8 cellular contexts compared by ENCODE assay signal in the genomic region with DNA sequence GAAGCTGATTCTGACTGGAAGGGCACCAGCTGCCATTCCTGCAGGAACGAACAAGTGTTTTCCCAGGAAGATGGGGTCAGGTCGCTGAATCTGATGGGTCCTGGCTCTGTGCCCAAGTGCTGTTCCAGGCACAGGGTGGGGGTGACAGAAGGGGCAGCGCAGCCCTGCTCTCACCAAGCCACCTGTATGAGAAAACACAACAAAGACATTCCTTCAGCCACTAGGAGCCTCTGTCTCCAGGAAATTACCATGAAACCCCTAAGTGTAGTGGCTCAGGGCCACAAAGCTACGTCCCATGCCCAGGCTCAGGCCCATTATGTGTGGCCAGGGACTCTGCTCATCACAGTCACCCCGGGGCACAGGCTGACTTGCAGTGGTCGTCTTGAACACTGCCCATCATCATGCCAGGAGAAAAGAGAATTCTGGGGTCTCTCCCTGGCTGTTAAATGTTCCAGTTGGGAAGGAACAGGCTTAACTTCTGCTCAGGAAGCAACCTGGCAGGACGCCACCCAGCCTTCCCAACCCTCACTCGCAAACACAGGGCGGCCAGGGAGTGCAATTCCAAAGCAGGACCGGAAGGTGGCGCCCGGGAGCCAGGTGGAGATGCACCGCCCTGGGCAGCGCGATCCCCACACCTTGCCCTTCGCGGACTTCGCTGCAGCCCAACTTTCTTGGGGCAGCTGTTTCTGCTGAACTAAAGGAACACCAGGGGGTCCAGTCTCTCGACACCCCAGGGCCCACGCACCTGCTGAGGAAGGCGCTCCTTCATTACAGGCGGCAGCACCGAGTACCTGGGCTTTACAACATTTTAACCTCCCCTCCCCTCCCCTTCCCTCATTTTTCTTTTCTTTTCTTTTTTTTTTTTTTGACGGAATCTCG. TPM values are rescaled to one million over a fixed set of nuclear protein-coding genes. Genes with fewer than 3 reads are reported as not detected.
DNase-seq lines count a peak whose midpoint lies in the region; ATAC-seq, FAIRE-seq and TF ChIP-seq lines count a peak whose summit lies in the region.

No MANE protein-coding gene starts in this region.

- no CpG with 5 or more reads among the region's 25 CpGs for WGBS in H9 (ENCODE audit: extremely low coverage, insufficient read length, low lambda C conversion rate)
- WGBS in sigmoid colon, 2 donors: 12 to 19% methylated on average over 25 of the region's 25 CpGs

- H3K36me3 Mint-ChIP-seq in H9 (ENCODE audit: insufficient read depth in 1 of 3, low read depth in 3 of 3) (no peaks in the 10 kb centered on the region), astrocyte (ENCODE audit: low read depth, unreplicated experiment) (no peaks in the 10 kb centered on the region)
- H3K36me3 Mint-ChIP-seq in T-helper 2 cell treated with Interferon-gamma antibody and Interleukin-4, amounts not matched to agents 5 μg/mL and 100 μg/mL, for 36 hours (ENCODE audit: low read depth): no peaks in the 10 kb centered on the region

- no peak for ATAC-seq in GM18870 (IDR thresholded peaks at IDR 0.05; ENCODE audit: unreplicated experiment)

- H3K4me2 ChIP-seq in H9 (ENCODE audit: insufficient read depth, insufficient read length, low read length) (peak overlapping the region; percentile 11), astrocyte (ENCODE audit: low read length) (peak overlapping the region; percentile 41)

- H2BK15ac ChIP-seq in H9 (ENCODE audit: low read depth, low read length): no peak overlapping the region

- H3K9ac ChIP-seq in H9 (ENCODE audit: extremely low read depth, insufficient read length, low read length): no peak overlapping the region
- no peak overlapping the region for H3K9ac ChIP-seq in astrocyte (ENCODE audit: low read length)

- no peak overlapping the region for H2BK20ac ChIP-seq in H9 (ENCODE audit: low read depth, low read length, poor library complexity, severe bottlenecking)

- H3K4ac ChIP-seq in H9 (ENCODE audit: low read depth, low read length): no peak overlapping the region

- H3K23me2 ChIP-seq in H9 (ENCODE audit: insufficient read length, low read depth, low read length, poor library complexity, severe bottlenecking): no peaks in the 10 kb centered on the region

- H3K9me3 ChIP-seq in H9 (ENCODE audit: control insufficient read depth, low read depth, low read length): no peaks in the 10 kb centered on the region
- H3K9me3 ChIP-seq in astrocyte (ENCODE audit: insufficient read depth, low read depth, low read length): no peaks in the 10 kb centered on the region
- no peaks in the 10 kb centered on the region for H3K9me3 ChIP-seq in sigmoid colon

- H3K4me3 ChIP-seq in astrocyte (ENCODE audit: insufficient read depth, low read depth, low read length): no peak overlapping the region
- H3K4me3 ChIP-seq in sigmoid colon: no peak overlapping the region

- H3K27me3 Mint-ChIP-seq in H9 (ENCODE audit: low read depth): peaks cover 25% of the 10 kb centered on the region
- H3K27me3 Mint-ChIP-seq in T-helper 2 cell treated with Interferon-gamma antibody and Interleukin-4, amounts not matched to agents 5 μg/mL and 100 μg/mL, for 36 hours (ENCODE audit: low read depth): peaks cover 2% of the 10 kb centered on the region
- peaks cover 18% of the 10 kb centered on the region for H3K27me3 Mint-ChIP-seq in astrocyte (ENCODE audit: low read depth, unreplicated experiment)

- H4K20me1 ChIP-seq in H9 (ENCODE audit: control insufficient read depth, insufficient read depth, insufficient read length): no peaks in the 10 kb centered on the region
- no peaks in the 10 kb centered on the region for H4K20me1 ChIP-seq in astrocyte (ENCODE audit: insufficient read depth, low read length)

- no peak overlapping the region for H3K18ac ChIP-seq in H9 (ENCODE audit: insufficient read length, low read depth, low read length)

- peak overlapping the region in 1 of 2 experiments; percentile 11; a peak in 2 of 5 replicates for H3K4me3 Mint-ChIP-seq in H9
- H3K4me3 Mint-ChIP-seq in T-helper 2 cell treated with Interferon-gamma antibody and Interleukin-4, amounts not matched to agents 5 μg/mL and 100 μg/mL, for 36 hours: no peak overlapping the region
- no peak overlapping the region for H3K4me3 Mint-ChIP-seq in astrocyte (ENCODE audit: unreplicated experiment)

- H3K79me2 ChIP-seq in H9 (ENCODE audit: insufficient read depth, low read length) (no peaks in the 10 kb centered on the region), astrocyte (ENCODE audit: insufficient read depth, low read length) (no peaks in the 10 kb centered on the region)

- no peak overlapping the region for H3T11ph ChIP-seq in H9 (ENCODE audit: low read length)

- no peak overlapping the region for H2BK120ac ChIP-seq in H9 (ENCODE audit: low read depth, low read length, poor library complexity, severe bottlenecking)

- no peak for FAIRE-seq in astrocyte (lab: Jason Lieb, UNC)

- TF ChIP-seq EP300 in sigmoid colon (IDR thresholded peaks at IDR 0.05): no peak

- no peak overlapping the region for H2BK12ac ChIP-seq in H9 (ENCODE audit: insufficient read length, low read depth, low read length)

- no peaks in the 10 kb centered on the region for H3K4me1 ChIP-seq in H9 (ENCODE audit: insufficient read depth, low read length)
- peaks cover 3% of the 10 kb centered on the region for H3K4me1 ChIP-seq in astrocyte (ENCODE audit: insufficient read depth, low read length)
- peaks cover 0 to 12% (median 8%) of the 10 kb centered on the region in 4 donors for H3K4me1 ChIP-seq in sigmoid colon

- no peak overlapping the region for H4K5ac ChIP-seq in H9 (ENCODE audit: insufficient read length, low read depth, low read length)

- TF ChIP-seq CTCF in H9 (conservative IDR thresholded peaks at IDR 0.05): peak; percentile 99
- TF ChIP-seq CTCF in astrocyte (IDR thresholded peaks at IDR 0.05; ENCODE audit: insufficient read depth, low read depth, low read length): peak; percentile 90
- TF ChIP-seq CTCF in sigmoid colon (IDR thresholded peaks at IDR 0.05): peak; percentile 72 to 98 (median 92)

- no peak overlapping the region for H2AK5ac ChIP-seq in H9 (ENCODE audit: insufficient read length, low read length)

- H3K9me3 Mint-ChIP-seq in H9: no peaks in the 10 kb centered on the region; a peak in 1 of 5 replicates
- no peaks in the 10 kb centered on the region for H3K9me3 Mint-ChIP-seq in T-helper 2 cell treated with Interferon-gamma antibody and Interleukin-4, amounts not matched to agents 5 μg/mL and 100 μg/mL, for 36 hours
- peaks cover 2% of the 10 kb centered on the region for H3K9me3 Mint-ChIP-seq in astrocyte (ENCODE audit: unreplicated experiment)

- no peak for TF ChIP-seq POLR2A in sigmoid colon (IDR thresholded peaks at IDR 0.05)

- no peak overlapping the region for H3K27ac Mint-ChIP-seq in H9
- H3K27ac Mint-ChIP-seq in T-helper 2 cell treated with Interferon-gamma antibody and Interleukin-4, amounts not matched to agents 5 μg/mL and 100 μg/mL, for 36 hours: no peak overlapping the region
- no peak overlapping the region for H3K27ac Mint-ChIP-seq in astrocyte (ENCODE audit: unreplicated experiment)

- H3K27ac ChIP-seq in H9 (ENCODE audit: insufficient read length, low read depth, low read length) (no peak overlapping the region), astrocyte (ENCODE audit: low read depth, low read length) (no peak overlapping the region), sigmoid colon (peak overlapping the region in 1 of 4 donors; percentile 9)

- no peak overlapping the region for H3K14ac ChIP-seq in H9 (ENCODE audit: insufficient read depth, low read length)

- no peak overlapping the region for H3K56ac ChIP-seq in H9 (ENCODE audit: insufficient read length, low read depth, low read length)

- no peaks in the 10 kb centered on the region for H3K79me1 ChIP-seq in H9 (ENCODE audit: insufficient read depth, low read depth, low read length, poor library complexity, severe bottlenecking)

- intact Hi-C loops in sigmoid colon (cut with DNase I): loop anchor here (2.0 kb wide), 1 partner anchor 28 kb away; no protein-coding TSS in a partner anchor

- H2AFZ ChIP-seq in H9 (ENCODE audit: low read length) (no peak overlapping the region), astrocyte (ENCODE audit: low read depth, low read length) (no peak overlapping the region)

- H3K36me3 ChIP-seq in astrocyte (ENCODE audit: insufficient read depth, low read length) (no peaks in the 10 kb centered on the region), sigmoid colon (no peaks in the 10 kb centered on the region)

- H3K4me1 Mint-ChIP-seq in H9: peaks cover 0 to 4% of the 10 kb centered on the region in 2 experiments; a peak in 3 of 4 replicates
- peaks cover 22% of the 10 kb centered on the region for H3K4me1 Mint-ChIP-seq in T-helper 2 cell treated with Interferon-gamma antibody and Interleukin-4, amounts not matched to agents 5 μg/mL and 100 μg/mL, for 36 hours (ENCODE audit: low read depth)
- peaks cover 5% of the 10 kb centered on the region for H3K4me1 Mint-ChIP-seq in astrocyte (ENCODE audit: low read depth, unreplicated experiment)

- peak; percentile 90 for DNase-seq in DMS53 (lab: John Stamatoyannopoulos, UW)
- DNase-seq in H9: peak; percentile 88
- DNase-seq in NCI-H128 (lab: John Stamatoyannopoulos, UW; ENCODE audit: unreplicated experiment): peak; percentile 62
- DNase-seq in T-helper 2 cell treated with Interferon-gamma antibody and Interleukin-4, amounts not matched to agents 5 μg/mL and 100 μg/mL, for 36 hours (ENCODE audit: low spot score): peak; percentile 64
- DNase-seq in astrocyte (ENCODE audit: low read depth): peak; percentile 43
- DNase-seq in hippocampal formation (lab: John Stamatoyannopoulos, UW): peak; percentile 13 to 58
- peak; percentile 96 for DNase-seq in sigmoid colon

- no peak overlapping the region for H4K8ac ChIP-seq in H9 (replicated peaks; ENCODE audit: insufficient read length, low read depth, low read length)

- no peak overlapping the region for H2BK5ac ChIP-seq in H9 (ENCODE audit: insufficient read length, low read length)

- H3K27me3 ChIP-seq in H9 (ENCODE audit: insufficient read depth, low read length) (no peaks in the 10 kb centered on the region), astrocyte (ENCODE audit: insufficient read depth, low read length) (peaks cover 5% of the 10 kb centered on the region), sigmoid colon (no peaks in the 10 kb centered on the region)

- no peak overlapping the region for H4K91ac ChIP-seq in H9 (ENCODE audit: insufficient read length, low read depth, low read length)

- H3K23ac ChIP-seq in H9 (ENCODE audit: insufficient read length, low read depth, low read length): no peak overlapping the region

RNA-seq across cellular contexts. Expression of a gene that starts 11.0 kb away (rescaled TPM):
- total RNA-seq in H9 (2021) (not detected in 2 replicates), astrocyte (not detected in 2 replicates), sigmoid colon (not detected)
- 10 to 100 TPM in 1 of 3 donors, under 1 TPM in 1, not detected in 1; 0.57 to 23.4 TPM for polyA plus RNA-seq in sigmoid colon

RNA-seq across cellular contexts. Expression of a gene that starts 15.1 kb away (rescaled TPM):
- total RNA-seq in H9 (2021): not detected in 2 replicates
- not detected in 2 replicates for total RNA-seq in astrocyte
- 1 to 10 TPM in 1 of 4 donors, not detected in 3; 1.6 TPM for total RNA-seq in sigmoid colon
- 10 to 100 TPM in 1 of 3 donors, 1 to 10 TPM in 2; 2.4 to 13.9 (median 4.2) TPM for polyA plus RNA-seq in sigmoid colon

Comparison
In these comparisons a context has a peak if more than half of its experiments do, and no peak if none do; other contexts are left out.
1. DNase-seq: peak in every context shown above with its lines; median percentile 96 in sigmoid colon; 90 in DMS53; 88 in H9; 64 in T-helper 2 cell treated with Interferon-gamma antibody and Interleukin-4, amounts not matched to agents 5 μg/mL and 100 μg/mL, for 36 hours; 62 in NCI-H128; 43 in astrocyte; 36 in hippocampal formation.